In genomic region chr1:64077281-64077940, GRCh38 we compare ENCODE assay signal across 18 cellular contexts.
DNase-seq lines count a peak whose midpoint lies in the region; TF ChIP-seq lines count a peak whose summit lies in the region.
"Had no signal": no experiment of that assay in that cellular context is flagged by ENCODE, and none has a peak within 500 bp of the region (broad histone marks: within the 10 kb centered on the region; RNA-seq: fewer than 3 reads in every experiment).

No MANE protein-coding gene starts in this region.

- DNase-seq in M059J (ENCODE audit: low read depth) (peak; percentile 63), chondrocyte (ENCODE audit: low spot score) (no peak), hypothalamus (lab: John Stamatoyannopoulos, UW) (peak in 29 of 51 donors; percentile 2 to 70 (median 27)), putamen (ENCODE audit: low spot score) (peak; percentile 70), osteocyte (ENCODE audit: extremely low spot score, unreplicated experiment) (no peak), kidney glomerular epithelial cell (lab: John Stamatoyannopoulos, UW) (no peak), LoVo (ENCODE audit: low spot score) (no peak)
- DNase-seq in activated CD8-positive, alpha-beta memory T cell treated with anti-CD3 and anti-CD28 coated beads for 24 hours = no peak
- DNase-seq: activated CD4-positive, alpha-beta T cell treated with anti-CD3 and anti-CD28 coated beads for 48 hours; activated CD8-positive, alpha-beta memory T cell treated with anti-CD3 and anti-CD28 coated beads, Interleukin-2, amount 50 U/mL, for 4 hours; activated gamma-delta T cell treated with Interleukin-2 at 50 U/mL for 16 hours; DMS 273 treated with DMSO at 0.1 percent for 48 hours; erythroblast; NCI-H1417 treated with DMSO at 0.1 percent for 48 hours; NCI-H524 treated with DMSO at 0.1 percent for 48 hours; SHP77 treated with DMSO at 0.1 percent for 48 hours; stimulated activated CD4-positive, alpha-beta T cell treated with anti-CD3 and anti-CD28 coated beads, Interleukin-15, amount 100 ng/mL, for 24 hours; T-helper 1 cell had no signal

- no peak overlapping the region for H3K4me3 Mint-ChIP-seq in chondrocyte (ENCODE audit: unreplicated experiment)
- no peak overlapping the region for H3K4me3 Mint-ChIP-seq in osteocyte (ENCODE audit: unreplicated experiment)

- H3K9me3 Mint-ChIP-seq in chondrocyte (ENCODE audit: low read depth) = no peaks in the 10 kb centered on the region
- H3K9me3 Mint-ChIP-seq in osteocyte (ENCODE audit: unreplicated experiment) = no peaks in the 10 kb centered on the region

- H3K27ac Mint-ChIP-seq in chondrocyte (ENCODE audit: unreplicated experiment) = peak overlapping the region; percentile 58
- no peak overlapping the region for H3K27ac Mint-ChIP-seq in osteocyte (ENCODE audit: unreplicated experiment)

- TF ChIP-seq CTCF in chondrocyte (IDR thresholded peaks at IDR 0.05) (no peak), osteocyte (IDR thresholded peaks at IDR 0.05) (no peak)

- H3K4me1 Mint-ChIP-seq in chondrocyte (ENCODE audit: low read depth) (peaks cover 48% of the 10 kb centered on the region), osteocyte (ENCODE audit: unreplicated experiment) (peaks cover 16% of the 10 kb centered on the region)

- H3K27me3 Mint-ChIP-seq in chondrocyte (ENCODE audit: low read depth) = no peaks in the 10 kb centered on the region
- no peaks in the 10 kb centered on the region for H3K27me3 Mint-ChIP-seq in osteocyte (ENCODE audit: unreplicated experiment)

- H3K36me3 Mint-ChIP-seq in chondrocyte (ENCODE audit: low read depth) (peaks cover 1% of the 10 kb centered on the region), osteocyte (ENCODE audit: unreplicated experiment) (no peaks in the 10 kb centered on the region)

Comparison
In these comparisons a context has a peak if more than half of its experiments do, and no peak if none do; other contexts are left out.
1. DNase-seq: peak in M059J (single experiment), hypothalamus (29 of 51) and putamen (single experiment); none in chondrocyte (single experiment), osteocyte (single experiment), kidney glomerular epithelial cell (single experiment), activated CD8-positive, alpha-beta memory T cell treated with anti-CD3 and anti-CD28 coated beads for 24 hours (single experiment) and LoVo (single experiment).